In genomic region chr3:104367000-104367399, GRCh38 we compare ENCODE assay signal across 28 cellular contexts.
DNase-seq lines count a peak whose midpoint lies in the region; ATAC-seq and TF ChIP-seq lines count a peak whose summit lies in the region.
"Had no signal": no experiment of that assay in that cellular context is flagged by ENCODE, and none has a peak within 500 bp of the region (broad histone marks: within the 10 kb centered on the region; RNA-seq: fewer than 3 reads in every experiment).

No MANE protein-coding gene starts in this region.

- intact Hi-C loops in Right ventricle myocardium inferior (cut with DNase I): no loop called here

- H3K4me1 Mint-ChIP-seq in mesothelial cell of epicardium: peaks cover 5% of the 10 kb centered on the region
- H3K4me1 Mint-ChIP-seq: activated naive CD8-positive, alpha-beta T cell treated with anti-CD3 and anti-CD28 coated beads, Interleukin-2, amount 50 U/mL, for 24 hours; central memory CD8-positive, alpha-beta T cell; nephron had no signal

- H3K27me3 ChIP-seq in right atrium auricular region (no peaks in the 10 kb centered on the region), H7 (ENCODE audit: control insufficient read depth, insufficient read depth, low read length) (no peaks in the 10 kb centered on the region)
- H3K27me3 ChIP-seq: sigmoid colon, SJSA1, tibial artery had no signal

- DNase-seq in Right ventricle myocardium inferior (ENCODE audit: missing footprints): no peak
- no peak for DNase-seq in right atrium auricular region (ENCODE audit: low spot score)
- DNase-seq in foreskin melanocyte: peak; percentile 97
- DNase-seq in mesothelial cell of epicardium (ENCODE audit: low spot score in 2 of 2, unreplicated experiment in 2 of 2): no peak
- DNase-seq in H7: no peak
- DNase-seq in GM13977 (ENCODE audit: low spot score): no peak
- DNase-seq in EL: no peak
- DNase-seq: activated CD4-positive, alpha-beta memory T cell treated with anti-CD3 and anti-CD28 coated beads for 36 hours; activated naive CD4-positive, alpha-beta T cell; activated naive CD8-positive, alpha-beta T cell treated with anti-CD3 and anti-CD28 coated beads, Interleukin-2, amount 50 U/mL, for 24 hours; DND-41; effector memory CD8-positive, alpha-beta T cell; erythroblast; GOT3; NCI-H1048; NCI-H446; NCI-H774; sigmoid colon; stimulated activated CD4-positive, alpha-beta T cell treated with anti-CD3 and anti-CD28 coated beads, Interleukin-4, amount 100 ng/mL, for 24 hours; tibial artery had no signal

- no peak overlapping the region for H3K4me3 ChIP-seq in right atrium auricular region
- H3K4me3 ChIP-seq in H7 (ENCODE audit: insufficient read depth, low read depth, low read length): no peak overlapping the region
- H3K4me3 ChIP-seq: sigmoid colon, SJSA1, tibial artery had no signal

- in situ Hi-C loops in GM13977 (cut with MboI; ENCODE audit: low pct_unique_long_range_greater_than_20kb, low sequenced_read_pairs, unreplicated experiment): no loop called here

- no peak overlapping the region for H3K4me3 Mint-ChIP-seq in mesothelial cell of epicardium
- H3K4me3 Mint-ChIP-seq: activated CD4-positive, alpha-beta memory T cell treated with anti-CD3 and anti-CD28 coated beads for 36 hours; activated naive CD8-positive, alpha-beta T cell treated with anti-CD3 and anti-CD28 coated beads, Interleukin-2, amount 50 U/mL, for 24 hours; central memory CD8-positive, alpha-beta T cell; effector memory CD8-positive, alpha-beta T cell; IgD-negative memory B cell; nephron had no signal

- TF ChIP-seq CTCF in right atrium auricular region (IDR thresholded peaks at IDR 0.05) (no peak), mesothelial cell of epicardium (IDR thresholded peaks at IDR 0.05; ENCODE audit: unreplicated experiment) (no peak), GM13977 (IDR thresholded peaks at IDR 0.05; ENCODE audit: extremely low read depth, insufficient read depth, missing control alignments) (no peak)

- peak overlapping the region; percentile 8 for H3K27ac Mint-ChIP-seq in mesothelial cell of epicardium
- H3K27ac Mint-ChIP-seq: activated CD4-positive, alpha-beta memory T cell treated with anti-CD3 and anti-CD28 coated beads for 36 hours; activated naive CD8-positive, alpha-beta T cell treated with anti-CD3 and anti-CD28 coated beads, Interleukin-2, amount 50 U/mL, for 24 hours; effector memory CD8-positive, alpha-beta T cell; IgD-negative memory B cell; nephron had no signal

- H3K4me1 ChIP-seq in right atrium auricular region: no peaks in the 10 kb centered on the region
- H3K4me1 ChIP-seq: parathyroid adenoma, SJSA1, tibial artery had no signal

- H3K27me3 Mint-ChIP-seq in mesothelial cell of epicardium (ENCODE audit: low read depth): no peaks in the 10 kb centered on the region
- H3K27me3 Mint-ChIP-seq: activated CD4-positive, alpha-beta memory T cell treated with anti-CD3 and anti-CD28 coated beads for 36 hours; activated naive CD8-positive, alpha-beta T cell treated with anti-CD3 and anti-CD28 coated beads, Interleukin-2, amount 50 U/mL, for 24 hours; central memory CD8-positive, alpha-beta T cell; effector memory CD8-positive, alpha-beta T cell; IgD-negative memory B cell had no signal

- peaks cover 5% of the 10 kb centered on the region for H3K9me3 Mint-ChIP-seq in mesothelial cell of epicardium
- H3K9me3 Mint-ChIP-seq: activated CD4-positive, alpha-beta memory T cell treated with anti-CD3 and anti-CD28 coated beads for 36 hours; central memory CD8-positive, alpha-beta T cell; effector memory CD8-positive, alpha-beta T cell; nephron had no signal

- peak; percentile 64 for ATAC-seq in Right ventricle myocardium inferior
- no peak for ATAC-seq in HG03520 (IDR thresholded peaks at IDR 0.05; ENCODE audit: unreplicated experiment)
- ATAC-seq: activated CD4-positive, CD25-positive, alpha-beta regulatory T cell treated with anti-CD3 and anti-CD28 coated beads, Interleukin-2, amount 50 U/mL, for 24 hours; activated naive CD8-positive, alpha-beta T cell treated with anti-CD3 and anti-CD28 coated beads, Interleukin-2, amount 50 U/mL, for 24 hours; effector memory CD8-positive, alpha-beta T cell had no signal

- no peaks in the 10 kb centered on the region for H3K9me3 ChIP-seq in right atrium auricular region
- H3K9me3 ChIP-seq: sigmoid colon, SJSA1, tibial artery had no signal

- no peaks in the 10 kb centered on the region for H3K36me3 ChIP-seq in right atrium auricular region
- H3K36me3 ChIP-seq in H7 (replicated peaks; ENCODE audit: control insufficient read depth, insufficient read depth, low read length): no peaks in the 10 kb centered on the region
- H3K36me3 ChIP-seq: sigmoid colon, SJSA1, tibial artery had no signal

- H3K36me3 Mint-ChIP-seq in mesothelial cell of epicardium: no peaks in the 10 kb centered on the region
- H3K36me3 Mint-ChIP-seq: activated CD4-positive, alpha-beta memory T cell treated with anti-CD3 and anti-CD28 coated beads for 36 hours; IgD-negative memory B cell had no signal

- H3K27ac ChIP-seq in right atrium auricular region: no peak overlapping the region
- H3K27ac ChIP-seq: 22Rv1, parathyroid adenoma, SJSA1, tibial artery had no signal
